Comparison of ENCODE assay signal across 29 cellular contexts in genomic region chr3:68059628-68060027, GRCh38.
DNase-seq lines count a peak whose midpoint lies in the region; ATAC-seq, FAIRE-seq and TF ChIP-seq lines count a peak whose summit lies in the region.
"Had no signal": no experiment of that assay in that cellular context is flagged by ENCODE, and none has a peak within 500 bp of the region (broad histone marks: within the 10 kb centered on the region; RNA-seq: fewer than 3 reads in every experiment).

No MANE protein-coding gene starts in this region.

- H3K36me3 Mint-ChIP-seq in CD4-positive, CD25-positive, alpha-beta regulatory T cell, result peaks cover 4% of the 10 kb centered on the region
- no peaks in the 10 kb centered on the region for H3K36me3 Mint-ChIP-seq in Calu3 (ENCODE audit: insufficient read depth, unreplicated experiment)
- H3K36me3 Mint-ChIP-seq in naive thymus-derived CD4-positive, alpha-beta T cell, result peaks cover 0 to 27% (median 11%) of the 10 kb centered on the region in 5 donors

- H3K4me1 ChIP-seq in CD4-positive, CD25-positive, alpha-beta regulatory T cell (ENCODE audit: control insufficient read depth, insufficient read depth, low read length, poor library complexity, severe bottlenecking), result peaks cover 13% of the 10 kb centered on the region
- H3K4me1 ChIP-seq in naive thymus-derived CD4-positive, alpha-beta T cell (ENCODE audit: control insufficient read depth in 2 of 2, insufficient read depth in 2 of 2, low read length in 2 of 2), result peaks cover 11 to 54% of the 10 kb centered on the region in 2 donors
- H3K4me1 ChIP-seq: adrenal gland, BE2C, body of pancreas, esophagus squamous epithelium, foreskin keratinocyte, heart right ventricle, tibial nerve had no signal

- H3K4me3 ChIP-seq in CD4-positive, CD25-positive, alpha-beta regulatory T cell (ENCODE audit: low read depth, low read length), result no peak overlapping the region
- H3K4me3 ChIP-seq in naive thymus-derived CD4-positive, alpha-beta T cell (ENCODE audit: low read length), result no peak overlapping the region
- H3K4me3 ChIP-seq: adrenal gland, body of pancreas, dorsolateral prefrontal cortex, esophagus squamous epithelium, heart right ventricle, SK-N-MC, tibial nerve had no signal

- no peak for ATAC-seq in CD4-positive, CD25-positive, alpha-beta regulatory T cell (ENCODE audit: low read depth in 2 of 2)
- ATAC-seq in naive thymus-derived CD4-positive, alpha-beta T cell, result no peak
- no peak for ATAC-seq in HG03571 (IDR thresholded peaks at IDR 0.05; ENCODE audit: unreplicated experiment)
- no peak for ATAC-seq in GM19467 (IDR thresholded peaks at IDR 0.05; ENCODE audit: unreplicated experiment)
- ATAC-seq: body of pancreas, foreskin keratinocyte, heart right ventricle, left cardiac atrium had no signal

- H3K36me3 ChIP-seq in CD4-positive, CD25-positive, alpha-beta regulatory T cell (ENCODE audit: control insufficient read depth, insufficient read depth, low read length), result no peaks in the 10 kb centered on the region
- H3K36me3 ChIP-seq in naive thymus-derived CD4-positive, alpha-beta T cell (ENCODE audit: control insufficient read depth in 2 of 3, insufficient read depth in 3 of 3, low read length in 3 of 3), result no peaks in the 10 kb centered on the region
- H3K36me3 ChIP-seq: adrenal gland, BE2C, esophagus squamous epithelium, heart right ventricle, neutrophil, tibial nerve had no signal

- peak overlapping the region in 2 of 4 donors; percentile 12 to 64 for H3K4me3 Mint-ChIP-seq in CD4-positive, CD25-positive, alpha-beta regulatory T cell
- peak overlapping the region; percentile 32 for H3K4me3 Mint-ChIP-seq in Calu3 (ENCODE audit: low read depth, unreplicated experiment)
- peak overlapping the region in 6 of 10 donors; percentile 18 to 72 (median 68) for H3K4me3 Mint-ChIP-seq in naive thymus-derived CD4-positive, alpha-beta T cell
- H3K4me3 Mint-ChIP-seq: activated B cell treated with CpG ODN at 0.5 μM for 24 hours; HFFc6; T-helper 1 cell treated with Interleukin-12 subunit alpha and Interleukin-12 subunit beta and Interleukin-4 antibody, amounts not matched to agents 30 μg/mL and 1 μg/mL, for 36 hours had no signal

- FAIRE-seq in islet of Langerhans (lab: Jason Lieb, UNC), result peak; percentile 27
- FAIRE-seq: endometrium had no signal

- no peaks in the 10 kb centered on the region for H3K27me3 Mint-ChIP-seq in CD4-positive, CD25-positive, alpha-beta regulatory T cell
- no peaks in the 10 kb centered on the region for H3K27me3 Mint-ChIP-seq in Calu3 (ENCODE audit: unreplicated experiment)
- no peaks in the 10 kb centered on the region for H3K27me3 Mint-ChIP-seq in naive thymus-derived CD4-positive, alpha-beta T cell
- H3K27me3 Mint-ChIP-seq: activated B cell treated with CpG ODN at 0.5 μM for 24 hours had no signal

- H3K4me1 Mint-ChIP-seq in CD4-positive, CD25-positive, alpha-beta regulatory T cell, result peaks cover 21 to 73% (median 48%) of the 10 kb centered on the region in 4 donors
- peaks cover 62% of the 10 kb centered on the region for H3K4me1 Mint-ChIP-seq in Calu3 (ENCODE audit: low read depth, unreplicated experiment)
- H3K4me1 Mint-ChIP-seq in naive thymus-derived CD4-positive, alpha-beta T cell, result peaks cover 32 to 84% (median 80%) of the 10 kb centered on the region in 7 donors
- H3K4me1 Mint-ChIP-seq: activated B cell treated with CpG ODN at 0.5 μM for 24 hours had no signal

- no peaks in the 10 kb centered on the region for H3K9me3 ChIP-seq in CD4-positive, CD25-positive, alpha-beta regulatory T cell (ENCODE audit: control insufficient read depth in 2 of 2, low read length in 2 of 2)
- H3K9me3 ChIP-seq in naive thymus-derived CD4-positive, alpha-beta T cell (ENCODE audit: control insufficient read depth in 2 of 3, low read length in 3 of 3), result no peaks in the 10 kb centered on the region
- H3K9me3 ChIP-seq: adrenal gland, BE2C, body of pancreas, esophagus squamous epithelium, heart right ventricle, neutrophil, tibial nerve had no signal

- no TSS peak for BruUV-seq in Calu3 (replicated peaks; lab: Mats Ljungman, UMichigan)

- intact Hi-C loops in Calu3 (cut with micrococcal nuclease; ENCODE audit: unreplicated experiment), result no loop called here
- intact Hi-C loops in naive thymus-derived CD4-positive, alpha-beta T cell (cut with micrococcal nuclease), result loop anchor here (2.0 to 10.0 kb wide), 6 partner anchors 112 to 1572 kb away; partner anchors contain the start of gene SUCLG2 (in 1 of the 2)

- no peak overlapping the region for H3K27ac ChIP-seq in CD4-positive, CD25-positive, alpha-beta regulatory T cell (ENCODE audit: insufficient read depth, low read length, poor library complexity, severe bottlenecking)
- H3K27ac ChIP-seq in naive thymus-derived CD4-positive, alpha-beta T cell (ENCODE audit: low read depth, low read length), result no peak overlapping the region
- H3K27ac ChIP-seq: adrenal gland, body of pancreas, esophagus squamous epithelium, foreskin keratinocyte, heart right ventricle, neutrophil, SK-N-MC, tibial nerve had no signal

- TF ChIP-seq CTCF in Calu3 (IDR thresholded peaks at IDR 0.05; ENCODE audit: unreplicated experiment), result no peak

- H3K9me3 Mint-ChIP-seq in CD4-positive, CD25-positive, alpha-beta regulatory T cell, result peaks cover 0 to 3% (median 0%) of the 10 kb centered on the region in 7 donors
- H3K9me3 Mint-ChIP-seq in Calu3 (ENCODE audit: low read depth, unreplicated experiment), result no peaks in the 10 kb centered on the region
- H3K9me3 Mint-ChIP-seq in naive thymus-derived CD4-positive, alpha-beta T cell, result peaks cover 0 to 10% (median 0%) of the 10 kb centered on the region in 11 donors
- H3K9me3 Mint-ChIP-seq: activated B cell treated with CpG ODN at 0.5 μM for 24 hours had no signal

- H3K27ac Mint-ChIP-seq in CD4-positive, CD25-positive, alpha-beta regulatory T cell, result peak overlapping the region in 2 of 3 donors; percentile 25 to 73
- peak overlapping the region; percentile 57 for H3K27ac Mint-ChIP-seq in Calu3 (ENCODE audit: unreplicated experiment)
- peak overlapping the region in 7 of 9 donors; percentile 49 to 86 (median 68) for H3K27ac Mint-ChIP-seq in naive thymus-derived CD4-positive, alpha-beta T cell
- H3K27ac Mint-ChIP-seq: activated B cell treated with CpG ODN at 0.5 μM for 24 hours; HFFc6; T-helper 1 cell treated with Interleukin-12 subunit alpha and Interleukin-12 subunit beta and Interleukin-4 antibody, amounts not matched to agents 30 μg/mL and 1 μg/mL, for 36 hours had no signal

- POLR2A ChIA-PET in naive thymus-derived CD4-positive, alpha-beta T cell (lab: Charles Lee), result interaction anchor here (0.7 to 1.0 kb wide), 2 partner anchors 26 to 460 kb away, joined by 3 read pairs; no protein-coding TSS in a partner anchor

- CTCF ChIA-PET in Calu3 (lab: Charles Lee), result no interaction called here
- CTCF ChIA-PET in naive thymus-derived CD4-positive, alpha-beta T cell (lab: Charles Lee), result interaction anchor here (1.2 kb wide), 1 partner anchor 110 kb away, joined by 3 read pairs; no protein-coding TSS in a partner anchor

- H3K27me3 ChIP-seq in CD4-positive, CD25-positive, alpha-beta regulatory T cell (ENCODE audit: control insufficient read depth, insufficient read depth, low read length), result no peaks in the 10 kb centered on the region
- no peaks in the 10 kb centered on the region for H3K27me3 ChIP-seq in naive thymus-derived CD4-positive, alpha-beta T cell (ENCODE audit: control insufficient read depth in 2 of 2, insufficient read depth in 2 of 2, low read length in 2 of 2)
- H3K27me3 ChIP-seq: adrenal gland, BE2C, body of pancreas, dorsolateral prefrontal cortex, esophagus squamous epithelium, foreskin keratinocyte, neutrophil, tibial nerve had no signal

- DNase-seq in CD4-positive, CD25-positive, alpha-beta regulatory T cell, result no peak
- DNase-seq in Calu3, result no peak
- DNase-seq in naive thymus-derived CD4-positive, alpha-beta T cell, result no peak
- no peak for DNase-seq in NCI-H526 (lab: John Stamatoyannopoulos, UW)
- no peak for DNase-seq in SHP77 treated with DMSO at 0.1 percent for 48 hours (lab: John Stamatoyannopoulos, UW)
- DNase-seq: activated B cell treated with CpG ODN at 0.5 μM for 24 hours; activated naive CD4-positive, alpha-beta T cell treated with Interleukin-2 at 50 U/mL for 16 hours; adrenal gland; BE2C; dorsolateral prefrontal cortex; esophagus squamous epithelium; heart right ventricle; HFFc6; left cardiac atrium; NCI-H1048; NCI-H1694 treated with DMSO at 0.1 percent for 48 hours; NCI-H2171; OCI-M1; stimulated activated CD4-positive, alpha-beta T cell treated with anti-CD3 and anti-CD28 coated beads, Interleukin-4, amount 100 ng/mL, for 4 hours had no signal
